ENCODE assay signal across 26 cellular contexts in the genomic region with DNA sequence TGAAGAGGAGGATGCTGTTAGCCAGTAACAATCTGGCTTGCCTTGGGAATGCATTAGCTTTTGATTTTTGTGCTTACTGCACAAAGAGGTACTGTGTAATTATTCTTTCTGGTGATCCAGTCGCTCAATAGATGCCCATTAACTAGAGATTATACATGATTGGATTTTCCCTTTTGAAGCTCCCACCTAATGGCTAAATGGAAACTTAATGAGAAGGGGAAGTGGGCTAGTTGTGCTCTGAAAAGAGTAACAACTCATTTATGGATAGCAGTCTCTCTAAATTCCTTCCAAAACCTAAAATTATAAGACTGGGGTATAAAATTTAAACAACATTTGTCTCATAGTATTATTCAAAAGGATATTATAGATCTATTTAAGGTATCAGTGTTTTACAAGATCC.
DNase-seq lines count a peak whose midpoint lies in the region; ATAC-seq and TF ChIP-seq lines count a peak whose summit lies in the region.
"Had no signal": no experiment of that assay in that cellular context is flagged by ENCODE, and none has a peak within 500 bp of the region (broad histone marks: within the 10 kb centered on the region; RNA-seq: fewer than 3 reads in every experiment).

No MANE protein-coding gene starts in this region.

- H3K36me3 Mint-ChIP-seq in Calu3 (ENCODE audit: insufficient read depth, unreplicated experiment) (no peaks in the 10 kb centered on the region), memory B cell (peaks cover 11% of the 10 kb centered on the region), type B pancreatic cell (no peaks in the 10 kb centered on the region)
- H3K36me3 Mint-ChIP-seq: activated CD4-positive, alpha-beta memory T cell treated with anti-CD3 and anti-CD28 coated beads for 36 hours; mesothelial cell of epicardium had no signal

- no peak overlapping the region for H3K9ac ChIP-seq in colonic mucosa (ENCODE audit: low read depth in 2 of 2, low read length in 2 of 2)

- H3K9me3 ChIP-seq in colonic mucosa = no peaks in the 10 kb centered on the region
- H3K9me3 ChIP-seq: body of pancreas, esophagus muscularis mucosa, suprapubic skin had no signal

- H3K4me1 ChIP-seq in colonic mucosa = no peaks in the 10 kb centered on the region

- no peak overlapping the region for H3K4me3 Mint-ChIP-seq in Calu3 (ENCODE audit: low read depth, unreplicated experiment)
- H3K4me3 Mint-ChIP-seq in memory B cell = no peak overlapping the region
- no peak overlapping the region for H3K4me3 Mint-ChIP-seq in type B pancreatic cell
- H3K4me3 Mint-ChIP-seq: activated CD4-positive, alpha-beta memory T cell treated with anti-CD3 and anti-CD28 coated beads for 36 hours; CD14-positive monocyte; mesothelial cell of epicardium; stimulated activated effector memory CD8-positive, alpha-beta T cell treated with anti-CD3 and anti-CD28 coated beads, Interleukin-12 subunit alpha, Interleukin-12 subunit beta, amount 100 ng/mL, for 72 hours had no signal

- CTCF ChIA-PET in Calu3 (lab: Charles Lee) = no interaction called here

- no peaks in the 10 kb centered on the region for H3K27me3 ChIP-seq in colonic mucosa
- H3K27me3 ChIP-seq: body of pancreas, esophagus muscularis mucosa, suprapubic skin had no signal

- no peak overlapping the region for H3K4me3 ChIP-seq in colonic mucosa
- H3K4me3 ChIP-seq: body of pancreas, esophagus muscularis mucosa, suprapubic skin had no signal

- H3K9me3 Mint-ChIP-seq in Calu3 (ENCODE audit: low read depth, unreplicated experiment) (no peaks in the 10 kb centered on the region), memory B cell (no peaks in the 10 kb centered on the region), type B pancreatic cell (no peaks in the 10 kb centered on the region)
- H3K9me3 Mint-ChIP-seq: CD14-positive monocyte; HFFc6; mesothelial cell of epicardium; stimulated activated effector memory CD8-positive, alpha-beta T cell treated with anti-CD3 and anti-CD28 coated beads, Interleukin-12 subunit alpha, Interleukin-12 subunit beta, amount 100 ng/mL, for 72 hours had no signal

- DNase-seq in NCI-H1105 treated with DMSO at 0.1 percent for 48 hours (lab: John Stamatoyannopoulos, UW) (peak; percentile 11), NCI-H1105 (lab: John Stamatoyannopoulos, UW) (no peak), Calu3 (no peak), NCI-H82 (lab: John Stamatoyannopoulos, UW) (peak; percentile 50), memory B cell (ENCODE audit: low spot score in 2 of 2) (no peak), Right ventricle myocardium superior (no peak), colonic mucosa (no peak), type B pancreatic cell (ENCODE audit: extremely low spot score, unreplicated experiment) (no peak)
- DNase-seq: activated CD4-positive, alpha-beta memory T cell treated with anti-CD3 and anti-CD28 coated beads for 36 hours; activated CD4-positive, alpha-beta T cell treated with anti-CD3 and anti-CD28 coated beads for 1 hour; activated naive CD4-positive, alpha-beta T cell; body of pancreas; DND-41; foreskin fibroblast; GF-D8; KG1; NCI-H1092 treated with DMSO at 0.1 percent for 48 hours; NCI-H446; nucleus accumbens had no signal

- no TSS peak for BruUV-seq in Calu3 (replicated peaks; lab: Mats Ljungman, UMichigan)

- no peak overlapping the region for H3K27ac ChIP-seq in colonic mucosa
- H3K27ac ChIP-seq: 22Rv1, body of pancreas, esophagus muscularis mucosa, suprapubic skin had no signal

- H3K27me3 Mint-ChIP-seq in Calu3 (ENCODE audit: unreplicated experiment) (no peaks in the 10 kb centered on the region), memory B cell (no peaks in the 10 kb centered on the region), type B pancreatic cell (no peaks in the 10 kb centered on the region)
- H3K27me3 Mint-ChIP-seq: activated CD4-positive, alpha-beta memory T cell treated with anti-CD3 and anti-CD28 coated beads for 36 hours had no signal

- ATAC-seq in memory B cell (ENCODE audit: low read depth) (no peak), Right ventricle myocardium superior (ENCODE audit: poor library complexity) (no peak)
- ATAC-seq: body of pancreas; stimulated activated effector memory CD8-positive, alpha-beta T cell treated with anti-CD3 and anti-CD28 coated beads, Interleukin-12 subunit alpha, Interleukin-12 subunit beta, amount 100 ng/mL, for 72 hours had no signal

- TF ChIP-seq CTCF in Calu3 (IDR thresholded peaks at IDR 0.05; ENCODE audit: unreplicated experiment) = no peak
- TF ChIP-seq CTCF in colonic mucosa (IDR thresholded peaks at IDR 0.05) = no peak
- TF ChIP-seq CTCF in type B pancreatic cell (conservative IDR thresholded peaks at IDR 0.05) = no peak

- H3K36me3 ChIP-seq in colonic mucosa = no peaks in the 10 kb centered on the region
- H3K36me3 ChIP-seq: suprapubic skin had no signal

- H3K4me1 Mint-ChIP-seq in Calu3 (ENCODE audit: low read depth, unreplicated experiment) = peaks cover 26% of the 10 kb centered on the region
- H3K4me1 Mint-ChIP-seq in memory B cell = peaks cover 53% of the 10 kb centered on the region
- peaks cover 27% of the 10 kb centered on the region for H3K4me1 Mint-ChIP-seq in type B pancreatic cell (ENCODE audit: unreplicated experiment)

- peak overlapping the region; percentile 28 for H3K27ac Mint-ChIP-seq in Calu3 (ENCODE audit: unreplicated experiment)
- peak overlapping the region; percentile 79 for H3K27ac Mint-ChIP-seq in memory B cell
- H3K27ac Mint-ChIP-seq in type B pancreatic cell = no peak overlapping the region
- H3K27ac Mint-ChIP-seq: activated CD4-positive, alpha-beta memory T cell treated with anti-CD3 and anti-CD28 coated beads for 36 hours; mesothelial cell of epicardium; stimulated activated effector memory CD8-positive, alpha-beta T cell treated with anti-CD3 and anti-CD28 coated beads, Interleukin-12 subunit alpha, Interleukin-12 subunit beta, amount 100 ng/mL, for 72 hours had no signal

- intact Hi-C loops in Calu3 (cut with micrococcal nuclease; ENCODE audit: unreplicated experiment) = loop anchor here (5.0 kb wide), 1 partner anchor 272 kb away; a partner anchor contains a TSS
- intact Hi-C loops in Right ventricle myocardium superior (cut with DNase I) = loop anchor here (10.0 kb wide), 1 partner anchor 270 kb away; a partner anchor contains a TSS
- intact Hi-C loops in colonic mucosa (cut with DNase I) = no loop called here

Comparison
In these comparisons a context has a peak if more than half of its experiments do, and no peak if none do; other contexts are left out.
1. DNase-seq: peak in NCI-H1105 treated with DMSO at 0.1 percent for 48 hours (single experiment) and NCI-H82 (single experiment); none in NCI-H1105 (single experiment), Calu3 (single experiment), memory B cell (0 of 2), Right ventricle myocardium superior (single experiment), colonic mucosa (single experiment) and type B pancreatic cell (single experiment).